ENCODE assay signal across 15 cellular contexts in genomic region chr17:49229076-49229804, GRCh38. TPM values are rescaled to one million over a fixed set of nuclear protein-coding genes. Genes with fewer than 3 reads are reported as not detected.
A peak's percentile ranks its signal among the peaks of the same experiment; 100 is the strongest.
DNase-seq lines count a peak whose midpoint lies in the region; ATAC-seq and TF ChIP-seq lines count a peak whose summit lies in the region.
"Had no signal": no experiment of that assay in that cellular context is flagged by ENCODE, and none has a peak within 500 bp of the region (broad histone marks: within the 10 kb centered on the region; RNA-seq: fewer than 3 reads in every experiment).

No MANE protein-coding gene starts in this region.

- H3F3A ChIP-seq in smooth muscle cell (ENCODE audit: low read depth), result no peaks in the 10 kb centered on the region

- H3K4me2 ChIP-seq in Karpas-422 (ENCODE audit: low read depth, low read length, poor library complexity, severe bottlenecking) (peak overlapping the region; percentile 87), smooth muscle cell (peak overlapping the region; percentile 90)

- H3K9me2 ChIP-seq in Karpas-422 (replicated peaks; ENCODE audit: insufficient read depth, low read length), result no peaks in the 10 kb centered on the region

- no peak for DNase-seq in activated naive CD4-positive, alpha-beta T cell treated with anti-CD3 and anti-CD28 coated beads for 36 hours
- DNase-seq in activated naive CD4-positive, alpha-beta T cell treated with anti-CD3 and anti-CD28 coated beads, Interleukin-2, amount 50 U/mL, for 16 hours, result no peak
- DNase-seq in Karpas-422 (peak; percentile 38), smooth muscle cell (lab: John Stamatoyannopoulos, UW; ENCODE audit: unreplicated experiment) (no peak), NCI-H146 treated with DMSO at 0.1 percent for 48 hours (lab: John Stamatoyannopoulos, UW; ENCODE audit: unreplicated experiment) (no peak), cerebellum (ENCODE audit: low spot score) (no peak)
- DNase-seq: NCI-H1048; NCI-H226; stimulated activated CD4-positive, alpha-beta T cell treated with anti-CD3 and anti-CD28 coated beads, Interleukin-15, amount 100 ng/mL, for 24 hours; stimulated activated CD8-positive, alpha-beta memory T cell treated with anti-CD3 and anti-CD28 coated beads, Interleukin-4, amount 100 ng/mL, for 48 hours had no signal

- H3K4me3 ChIP-seq in Karpas-422 (ENCODE audit: low read length) (no peak overlapping the region), iPS-15b (ENCODE audit: low read depth, low read length) (peak overlapping the region; percentile 93), smooth muscle cell (peak overlapping the region; percentile 66)

- no peaks in the 10 kb centered on the region for H3K79me2 ChIP-seq in Karpas-422 (ENCODE audit: low read length)
- H3K79me2 ChIP-seq in smooth muscle cell (ENCODE audit: low read depth), result no peaks in the 10 kb centered on the region

- no peak overlapping the region for H3K27ac Mint-ChIP-seq in activated naive CD4-positive, alpha-beta T cell treated with anti-CD3 and anti-CD28 coated beads for 36 hours

- CTCF ChIA-PET in activated naive CD4-positive, alpha-beta T cell treated with anti-CD3 and anti-CD28 coated beads for 36 hours (lab: Charles Lee), result interaction anchor here (0.6 to 6.2 kb wide), 7 partner anchors 14 to 139 kb away, joined by 3 to 117 read pairs (median 6); no protein-coding TSS in a partner anchor

- TF ChIP-seq CTCF in smooth muscle cell (IDR thresholded peaks at IDR 0.05; ENCODE audit: borderline replicate concordance, insufficient read depth, poor library complexity, severe bottlenecking), result no peak

- H3K9ac ChIP-seq in Karpas-422 (ENCODE audit: low read length) (no peak overlapping the region), iPS-15b (ENCODE audit: low read depth, low read length) (no peak overlapping the region), smooth muscle cell (ENCODE audit: low read depth) (no peak overlapping the region)

- peak overlapping the region; percentile 42 for H3K4me3 Mint-ChIP-seq in activated naive CD4-positive, alpha-beta T cell treated with anti-CD3 and anti-CD28 coated beads for 36 hours

- H3K36me3 ChIP-seq in Karpas-422 (ENCODE audit: insufficient read depth, low read length), result no peaks in the 10 kb centered on the region
- no peaks in the 10 kb centered on the region for H3K36me3 ChIP-seq in iPS-15b (ENCODE audit: control insufficient read depth, insufficient read depth, low read length)
- no peaks in the 10 kb centered on the region for H3K36me3 ChIP-seq in smooth muscle cell (ENCODE audit: low read depth)
- H3K36me3 ChIP-seq: vagina had no signal

- H3K27me3 Mint-ChIP-seq in activated naive CD4-positive, alpha-beta T cell treated with anti-CD3 and anti-CD28 coated beads for 36 hours (ENCODE audit: low read depth), result peaks cover 26% of the 10 kb centered on the region

- H3K36me3 Mint-ChIP-seq in activated naive CD4-positive, alpha-beta T cell treated with anti-CD3 and anti-CD28 coated beads for 36 hours (ENCODE audit: low read depth), result no peaks in the 10 kb centered on the region

- H3K9me3 ChIP-seq in Karpas-422 (ENCODE audit: low read length) (no peaks in the 10 kb centered on the region), iPS-15b (ENCODE audit: control insufficient read depth, insufficient read depth, low read length) (no peaks in the 10 kb centered on the region), smooth muscle cell (replicated peaks; ENCODE audit: low read depth) (no peaks in the 10 kb centered on the region)
- H3K9me3 ChIP-seq: vagina had no signal

- H3K27me3 ChIP-seq in Karpas-422 (ENCODE audit: low read length), result no peaks in the 10 kb centered on the region
- H3K27me3 ChIP-seq in iPS-15b (ENCODE audit: control insufficient read depth, insufficient read depth, low read length), result peaks cover 72% of the 10 kb centered on the region
- peaks cover 22% of the 10 kb centered on the region for H3K27me3 ChIP-seq in smooth muscle cell (ENCODE audit: low read depth)

- H3K4me1 Mint-ChIP-seq in activated naive CD4-positive, alpha-beta T cell treated with anti-CD3 and anti-CD28 coated beads for 36 hours (ENCODE audit: low read depth), result peaks cover 11% of the 10 kb centered on the region

- H3K9me3 Mint-ChIP-seq in activated naive CD4-positive, alpha-beta T cell treated with anti-CD3 and anti-CD28 coated beads for 36 hours, result no peaks in the 10 kb centered on the region

- H3K4me1 ChIP-seq in Karpas-422 (ENCODE audit: low read length) (peaks cover 15% of the 10 kb centered on the region), iPS-15b (ENCODE audit: control insufficient read depth, insufficient read depth, low read length) (peaks cover 6% of the 10 kb centered on the region), smooth muscle cell (ENCODE audit: low read depth) (peaks cover 3% of the 10 kb centered on the region)

- intact Hi-C loops in activated naive CD4-positive, alpha-beta T cell treated with anti-CD3 and anti-CD28 coated beads for 36 hours (cut with micrococcal nuclease), result loop anchor here (5.0 kb wide), 1 partner anchor 158 kb away; no protein-coding TSS in a partner anchor

- no peak overlapping the region for H3K27ac ChIP-seq in Karpas-422 (ENCODE audit: low read length)
- H3K27ac ChIP-seq in smooth muscle cell (ENCODE audit: low read depth), result no peak overlapping the region
- H3K27ac ChIP-seq: HL-60, vagina had no signal

- WGBS in smooth muscle cell (ENCODE audit: low lambda C conversion rate), result 62% methylated on average over 6 of the region's 6 CpGs

- H4K20me1 ChIP-seq in Karpas-422 (ENCODE audit: insufficient read depth, low read depth, low read length) (peaks cover 4% of the 10 kb centered on the region; the same call in 1 of the 2 replicates), smooth muscle cell (ENCODE audit: low read depth) (no peaks in the 10 kb centered on the region)

- H2AFZ ChIP-seq in Karpas-422 (ENCODE audit: low read length) (no peak overlapping the region), smooth muscle cell (ENCODE audit: low read depth) (no peak overlapping the region)

- no peak for ATAC-seq in GM18519 (IDR thresholded peaks at IDR 0.05; ENCODE audit: low FRiP score, unreplicated experiment)

RNA-seq across cellular contexts. Expression of gene PHOSPHO1, which starts 1.3 kb away (rescaled TPM):
- not detected for total RNA-seq in activated naive CD4-positive, alpha-beta T cell treated with anti-CD3 and anti-CD28 coated beads for 36 hours
- 2.3 TPM in 1 of 2 replicates, not detected in the other for total RNA-seq in Karpas-422 (2014; rRNA removed; shearing (Covaris generic); ENCODE audit: low replicate concordance)
- total RNA-seq in smooth muscle cell (3.0 and 4.1 TPM in 2 replicates), cerebellum (2.6 TPM)
- 4.2 and 8.7 TPM in 2 replicates for polyA plus RNA-seq in smooth muscle cell
- total RNA-seq: vagina had no signal

RNA-seq across cellular contexts. Expression of gene ABI3, which starts 18.7 kb away (rescaled TPM):
- 10 to 100 TPM; 18.7 to 18.9 TPM for total RNA-seq in activated naive CD4-positive, alpha-beta T cell treated with anti-CD3 and anti-CD28 coated beads for 36 hours
- total RNA-seq in Karpas-422 (2014; rRNA removed; shearing (Covaris generic); ENCODE audit: low replicate concordance), result 20.2 and 29.9 TPM in 2 replicates
- total RNA-seq in smooth muscle cell, result 0.22 and 1.9 TPM in 2 replicates
- 0.67 and 1.7 TPM in 2 replicates for polyA plus RNA-seq in smooth muscle cell
- 1.00 TPM for total RNA-seq in cerebellum

RNA-seq across cellular contexts. Expression of gene GNGT2, which starts 18.9 kb away (rescaled TPM):
- total RNA-seq in activated naive CD4-positive, alpha-beta T cell treated with anti-CD3 and anti-CD28 coated beads for 36 hours, result 10 to 100 TPM; 40.3 to 41.3 TPM
- 25.3 and 40.2 TPM in 2 replicates for total RNA-seq in Karpas-422 (2014; rRNA removed; shearing (Covaris generic); ENCODE audit: low replicate concordance)
- total RNA-seq in smooth muscle cell, result 0.81 TPM in 1 of 2 replicates, not detected in the other
- 0.44 and 0.75 TPM in 2 replicates for polyA plus RNA-seq in smooth muscle cell
- not detected for total RNA-seq in cerebellum
- total RNA-seq: G401 had no signal

Comparison
In these comparisons a context has a peak if more than half of its experiments do, and no peak if none do; other contexts are left out.
1. RNA of gene GNGT2, which starts 18.9 kb away (total RNA-seq): 40.3 to 41.3 TPM in activated naive CD4-positive, alpha-beta T cell treated with anti-CD3 and anti-CD28 coated beads for 36 hours and 25.3 to 40.2 TPM in Karpas-422; 0.81 TPM in smooth muscle cell and not detected in cerebellum (single experiment); every median in the first group is over 10 times any median in the second.